9 cellular contexts compared by ENCODE assay signal in the genomic region with DNA sequence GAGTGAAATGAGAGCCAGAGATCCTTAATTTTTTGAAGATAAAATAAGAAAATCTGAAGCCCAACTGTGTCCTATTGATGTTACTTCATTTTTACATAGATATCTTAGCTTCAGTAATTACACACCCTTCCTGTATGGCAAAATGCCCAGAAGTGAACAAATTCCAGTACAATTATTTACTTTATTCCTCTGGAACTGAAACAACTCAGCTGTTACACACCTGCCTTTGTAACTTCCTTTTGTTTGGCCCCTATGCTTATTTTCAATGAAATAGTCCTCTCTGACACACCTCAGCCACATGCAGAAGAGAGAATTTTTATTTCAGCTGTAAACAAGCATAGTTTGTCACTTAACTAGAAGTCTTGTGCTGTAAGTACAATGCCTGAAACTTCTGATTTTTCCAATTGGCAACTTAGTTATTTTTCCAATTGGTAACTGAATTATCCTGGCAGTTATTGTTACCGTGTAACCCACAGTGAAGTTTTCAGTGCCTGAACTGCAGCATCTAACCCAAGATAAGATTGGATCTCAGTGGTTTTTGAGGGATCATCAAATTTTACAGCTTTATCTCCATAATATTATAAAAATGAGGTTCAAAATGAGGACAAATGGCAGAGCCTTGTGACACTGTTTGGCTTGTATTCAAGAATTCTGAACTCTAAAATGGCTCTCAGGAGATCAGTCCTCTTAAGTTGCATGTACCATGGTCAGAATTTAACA.
DNase-seq lines count a peak whose midpoint lies in the region; ATAC-seq and TF ChIP-seq lines count a peak whose summit lies in the region.
"Had no signal": no experiment of that assay in that cellular context is flagged by ENCODE, and none has a peak within 500 bp of the region (broad histone marks: within the 10 kb centered on the region; RNA-seq: fewer than 3 reads in every experiment).

No MANE protein-coding gene starts in this region.

- no peak for ATAC-seq in HG03025 (IDR thresholded peaks at IDR 0.05; ENCODE audit: low FRiP score, unreplicated experiment)

- peaks cover 15% of the 10 kb centered on the region for H3K4me1 Mint-ChIP-seq in chondrocyte (ENCODE audit: low read depth)

- H3K9me3 Mint-ChIP-seq in chondrocyte (ENCODE audit: low read depth) = no peaks in the 10 kb centered on the region
- H3K9me3 Mint-ChIP-seq: activated T-cell treated with anti-CD3 and anti-CD28 coated beads, Interleukin-2, amount 50 U/mL, for 24 hours had no signal

- no peaks in the 10 kb centered on the region for H3K27me3 Mint-ChIP-seq in chondrocyte (ENCODE audit: low read depth)
- H3K27me3 Mint-ChIP-seq: activated T-cell treated with anti-CD3 and anti-CD28 coated beads, Interleukin-2, amount 50 U/mL, for 24 hours had no signal

- DNase-seq in DMS79 (lab: John Stamatoyannopoulos, UW) (peak; percentile 65), NCI-H2171 (lab: John Stamatoyannopoulos, UW) (peak; percentile 4), chondrocyte (ENCODE audit: low spot score) (no peak), mucosa of gallbladder (ENCODE audit: low spot score) (peak; percentile 54), occipital lobe (lab: John Stamatoyannopoulos, UW) (no peak), GM13976 (ENCODE audit: low spot score) (no peak), superior temporal gyrus (ENCODE audit: extremely low spot score) (no peak)
- DNase-seq: activated T-cell treated with anti-CD3 and anti-CD28 coated beads, Interleukin-2, amount 50 U/mL, for 24 hours had no signal

- H3K36me3 Mint-ChIP-seq in chondrocyte (ENCODE audit: low read depth) = no peaks in the 10 kb centered on the region

- no peak overlapping the region for H3K4me3 Mint-ChIP-seq in chondrocyte (ENCODE audit: unreplicated experiment)
- H3K4me3 Mint-ChIP-seq: activated T-cell treated with anti-CD3 and anti-CD28 coated beads, Interleukin-2, amount 50 U/mL, for 24 hours had no signal

- peak overlapping the region; percentile 37 for H3K27ac Mint-ChIP-seq in chondrocyte (ENCODE audit: unreplicated experiment)
- H3K27ac Mint-ChIP-seq: activated T-cell treated with anti-CD3 and anti-CD28 coated beads, Interleukin-2, amount 50 U/mL, for 24 hours had no signal

- no peak for TF ChIP-seq CTCF in chondrocyte (IDR thresholded peaks at IDR 0.05)
- no peak for TF ChIP-seq CTCF in GM13976 (IDR thresholded peaks at IDR 0.05; ENCODE audit: borderline replicate concordance, control extremely low read depth, extremely low read depth, insufficient read depth, missing control alignments)

- in situ Hi-C loops in GM13976 (cut with MboI; ENCODE audit: low sequenced_read_pairs, unreplicated experiment) = no loop called here

Comparison
In these comparisons a context has a peak if more than half of its experiments do, and no peak if none do; other contexts are left out.
1. DNase-seq: peak in DMS79 (single experiment), NCI-H2171 (single experiment) and mucosa of gallbladder (single experiment); none in chondrocyte (single experiment), occipital lobe (single experiment), GM13976 (single experiment) and superior temporal gyrus (single experiment).